8 cellular contexts compared by ENCODE assay signal in genomic region chr14:71753126-71753830, GRCh38.
DNase-seq lines count a peak whose midpoint lies in the region; ATAC-seq and TF ChIP-seq lines count a peak whose summit lies in the region.

No MANE protein-coding gene starts in this region.

- ATAC-seq in T-cell (replicated peaks in 1 of 4) = peak in 2 of 4 experiments; percentile 62 to 64
- peak; percentile 91 for ATAC-seq in left ventricle myocardium superior
- no peak for ATAC-seq in HG03280 (IDR thresholded peaks at IDR 0.05; ENCODE audit: unreplicated experiment)
- no peak for ATAC-seq in HG02938 (IDR thresholded peaks at IDR 0.05; ENCODE audit: unreplicated experiment)

- peaks cover 1 to 6% (median 2%) of the 10 kb centered on the region in 3 donors for H3K9me3 Mint-ChIP-seq in T-cell

- no peak overlapping the region for H3K4me3 Mint-ChIP-seq in T-cell

- peaks cover 0 to 3% of the 10 kb centered on the region in 2 donors for H3K27me3 Mint-ChIP-seq in T-cell

- CTCF ChIA-PET in T-cell (lab: Charles Lee) = interaction anchor here (0.7 to 4.4 kb wide), 19 partner anchors 9 to 1167 kb away, joined by 3 to 35 read pairs (median 4); no protein-coding TSS in a partner anchor

- H3K27ac Mint-ChIP-seq in T-cell = no peak overlapping the region

- intact Hi-C loops in left ventricle myocardium superior (cut with micrococcal nuclease) = loop anchor here (5.0 kb wide), 1 partner anchor 616 kb away; no protein-coding TSS in a partner anchor

- DNase-seq in NCI-H1694 (lab: John Stamatoyannopoulos, UW) = peak; percentile 97
- peak; percentile 26 to 73 (median 61) for DNase-seq in T-cell
- peak; percentile 12 to 88 (median 63) for DNase-seq in amygdala (lab: John Stamatoyannopoulos, UW)
- DNase-seq in left ventricle myocardium superior = peak; percentile 93
- peak; percentile 64 for DNase-seq in renal cortical epithelial cell (ENCODE audit: low read depth)

- POLR2A ChIA-PET in T-cell (lab: Charles Lee) = no interaction called here

- H3K4me1 Mint-ChIP-seq in T-cell = peaks cover 0 to 2% (median 0%) of the 10 kb centered on the region in 3 donors

- TF ChIP-seq CTCF in GM12875 (IDR thresholded peaks at IDR 0.05; ENCODE audit: borderline replicate concordance, insufficient read depth, low read depth, low read length) = peak; percentile 84

- H3K4me3 ChIP-seq in GM12875 (ENCODE audit: low read depth, low read length) = no peak overlapping the region

- peaks cover under 1% of the 10 kb centered on the region for H3K36me3 Mint-ChIP-seq in T-cell
